Comparison of ENCODE assay signal across 29 cellular contexts in genomic region chr16:80009971-80010659, GRCh38.
"Had no signal": no experiment of that assay in that cellular context is flagged by ENCODE, and none has a peak within 500 bp of the region (broad histone marks: within the 10 kb centered on the region; RNA-seq: fewer than 3 reads in every experiment).

No MANE protein-coding gene starts in this region.

- H3K27me3 Mint-ChIP-seq: activated naive CD4-positive, alpha-beta T cell treated with anti-CD3 and anti-CD28 coated beads, Interleukin-2, amount 10 ng/mL, durations not matched to agents 7 days and 5 days; progenitor cell of endocrine pancreas; stimulated activated memory B cell treated with anti-CD40 and anti-IgM and Interleukin-4, amounts not matched to agents 10 μg/mL and 1 μg/mL and 100 μg/mL, for 72 hours had no signal

- DNase-seq: activated CD4-positive, alpha-beta T cell treated with anti-CD3 and anti-CD28 coated beads for 4 hours; activated CD4-positive, alpha-beta T cell treated with anti-CD3 and anti-CD28 coated beads, Interleukin-2, amount 50 U/mL, for 48 hours; activated CD4-positive, CD25-positive, alpha-beta regulatory T cell; activated CD8-positive, alpha-beta memory T cell treated with anti-CD3 and anti-CD28 coated beads for 24 hours; activated effector memory CD4-positive, alpha-beta T cell treated with anti-CD3 and anti-CD28 coated beads, Interleukin-2, amount 50 U/mL, for 16 hours; activated naive CD4-positive, alpha-beta T cell treated with anti-CD3 and anti-CD28 coated beads, Interleukin-2, amount 10 ng/mL, durations not matched to agents 7 days and 5 days; amniotic stem cell; caudate nucleus; cortex of kidney; foreskin melanocyte; heart right ventricle; kidney glomerular epithelial cell; left lung; retina; stimulated activated CD4-positive, alpha-beta T cell treated with anti-CD3 and anti-CD28 coated beads, Interleukin-1b, Interleukin-23, amount 100 ng/mL, for 48 hours; stimulated activated CD4-positive, alpha-beta T cell treated with anti-CD3 and anti-CD28 coated beads, Interleukin-4, amount 100 ng/mL, for 4 hours; stimulated activated CD8-positive, alpha-beta memory T cell treated with anti-CD3 and anti-CD28 coated beads, Interleukin-4, amount 100 ng/mL, for 48 hours; stomach had no signal

- H3K4me2 ChIP-seq: smooth muscle cell had no signal

- ATAC-seq: left lung; stimulated activated memory B cell treated with anti-CD40 and anti-IgM and Interleukin-4, amounts not matched to agents 10 μg/mL and 1 μg/mL and 100 μg/mL, for 72 hours had no signal

- H3K4me1 Mint-ChIP-seq: activated naive CD4-positive, alpha-beta T cell treated with anti-CD3 and anti-CD28 coated beads, Interleukin-2, amount 10 ng/mL, durations not matched to agents 7 days and 5 days; stimulated activated memory B cell treated with anti-CD40 and anti-IgM and Interleukin-4, amounts not matched to agents 10 μg/mL and 1 μg/mL and 100 μg/mL, for 72 hours had no signal

- H3K9me3 ChIP-seq: left lung, ovary, stomach, suprapubic skin, tibial nerve had no signal

- H3K27ac ChIP-seq: heart right ventricle, left lung, ovary, stomach, suprapubic skin, tibial nerve had no signal

- H3K27me3 ChIP-seq: heart right ventricle, left lung, ovary, stomach, suprapubic skin, tibial nerve had no signal

- H3K36me3 ChIP-seq: heart right ventricle, left lung, ovary, stomach, suprapubic skin, tibial nerve had no signal

- H3K4me3 ChIP-seq: heart right ventricle, left lung, lung, ovary, smooth muscle cell, stomach, suprapubic skin, tibial nerve had no signal

- H3K9me3 Mint-ChIP-seq: activated naive CD4-positive, alpha-beta T cell treated with anti-CD3 and anti-CD28 coated beads, Interleukin-2, amount 10 ng/mL, durations not matched to agents 7 days and 5 days; activated T-helper 1 cell treated with anti-CD3 and anti-CD28 coated beads, Interleukin-12 subunit alpha, Interleukin-12 subunit beta, Interleukin-2, Interleukin-4 antibody, amounts not matched to agents 30 ng/mL and 10 ng/mL and 1 ng/mL, durations not matched to agents 14 hours and 24 hours and 36 hours; nephron had no signal

- H3K4me3 Mint-ChIP-seq: activated naive CD4-positive, alpha-beta T cell treated with anti-CD3 and anti-CD28 coated beads, Interleukin-2, amount 10 ng/mL, durations not matched to agents 7 days and 5 days; activated T-helper 1 cell treated with anti-CD3 and anti-CD28 coated beads, Interleukin-12 subunit alpha, Interleukin-12 subunit beta, Interleukin-2, Interleukin-4 antibody, amounts not matched to agents 30 ng/mL and 10 ng/mL and 1 ng/mL, durations not matched to agents 14 hours and 24 hours and 36 hours; nephron; stimulated activated memory B cell treated with anti-CD40 and anti-IgM and Interleukin-4, amounts not matched to agents 10 μg/mL and 1 μg/mL and 100 μg/mL, for 72 hours had no signal

- FAIRE-seq: astrocyte, endothelial cell of umbilical vein had no signal

- H3K36me3 Mint-ChIP-seq: activated naive CD4-positive, alpha-beta T cell treated with anti-CD3 and anti-CD28 coated beads, Interleukin-2, amount 10 ng/mL, durations not matched to agents 7 days and 5 days; stimulated activated memory B cell treated with anti-CD40 and anti-IgM and Interleukin-4, amounts not matched to agents 10 μg/mL and 1 μg/mL and 100 μg/mL, for 72 hours had no signal
